ENCODE assay signal across 1 cellular context in genomic region chr7:38178004-38178694, GRCh38.
TF ChIP-seq lines count a peak whose summit lies in the region.

STARD3NL (plus strand) TSS chr7:38178245; CDS start chr7:38207505, 29,260 bp downstream.

TF ChIP-seq in K562, 482 proteins besides CTCF, POLR2A, EP300 and RAD21 (continued from another document and continues in another):
- TF ChIP-seq CEBPZ (IDR thresholded peaks at IDR 0.05; ENCODE audit: borderline replicate concordance, low read depth, low read length) (peak; percentile 20; the same call in 1 of the 2 replicates), GTF2E2 (tag; IDR thresholded peaks at IDR 0.05) (0 out of 2 replicates have a peak, but pooled peaks have one; percentile 4), MYBL2 (IDR thresholded peaks at IDR 0.05; ENCODE audit: low read depth) (peak; percentile 54), MYBL2 (CRISPR knock-in tag; IDR thresholded peaks at IDR 0.05; ENCODE audit: borderline replicate concordance) (no peak), SMARCA5 (IDR thresholded peaks at IDR 0.05) (peak; percentile 68; the same call in 1 of the 2 replicates), RAD51 (IDR thresholded peaks at IDR 0.05; ENCODE audit: borderline replicate concordance, low read depth) (0 out of 2 replicates have a peak, but pooled peaks have one; percentile 18), CEBPG (CRISPR knock-in tag; IDR thresholded peaks at IDR 0.05) (no peak), CEBPG (tag; conservative IDR thresholded peaks at IDR 0.05 in 1 of 2, IDR thresholded peaks at IDR 0.05 in 1 of 2) (no peak), CHAMP1 (IDR thresholded peaks at IDR 0.05) (no peak), FOXK2 (conservative IDR thresholded peaks at IDR 0.05 in 1 of 2, IDR thresholded peaks at IDR 0.05 in 1 of 2; ENCODE audit: low read depth in 2 of 2) (peak; percentile 14 to 55; a peak in 2 of 4 replicates), DIDO1 (tag; IDR thresholded peaks at IDR 0.05; ENCODE audit: low read depth) (no peak), MED1 (CRISPR knock-in tag; IDR thresholded peaks at IDR 0.05; ENCODE audit: borderline replicate concordance) (no peak), ZSCAN29 (IDR thresholded peaks at IDR 0.05) (0 out of 2 replicates have a peak, but pooled peaks have one; percentile 21), FOSL1 (tag; conservative IDR thresholded peaks at IDR 0.05) (0 out of 2 replicates have a peak, but pooled peaks have one; percentile 8), TSC22D4 (tag; IDR thresholded peaks at IDR 0.05) (no peak), PTTG1 (tag; IDR thresholded peaks at IDR 0.05; ENCODE audit: low read depth) (no peak), FOS (IDR thresholded peaks at IDR 0.05; ENCODE audit: extremely low read depth, insufficient read length) (peak; percentile 91), CTBP1 (IDR thresholded peaks at IDR 0.05; ENCODE audit: borderline replicate concordance) (peak; percentile 68; the same call in 1 of the 2 replicates), NRF1 (conservative IDR thresholded peaks at IDR 0.05 in 1 of 2, IDR thresholded peaks at IDR 0.05 in 1 of 2) (peak; percentile 87 to 89), ZFX (CRISPR knock-in tag; IDR thresholded peaks at IDR 0.05) (peak; percentile 81), KDM5B (IDR thresholded peaks at IDR 0.05; ENCODE audit: insufficient replicate concordance, low read depth, low read length) (peak; percentile 69), MXI1 (IDR thresholded peaks at IDR 0.05; ENCODE audit: low read depth, low read length) (no peak), ZNF408 (CRISPR knock-in tag; IDR thresholded peaks at IDR 0.05; ENCODE audit: low read depth) (no peak), CXXC5 (CRISPR knock-in tag; IDR thresholded peaks at IDR 0.05) (peak; percentile 90), NFYB (IDR thresholded peaks at IDR 0.05; ENCODE audit: extremely low read depth, insufficient read length) (peak; percentile 91)
- TF ChIP-seq, protein P1, sequence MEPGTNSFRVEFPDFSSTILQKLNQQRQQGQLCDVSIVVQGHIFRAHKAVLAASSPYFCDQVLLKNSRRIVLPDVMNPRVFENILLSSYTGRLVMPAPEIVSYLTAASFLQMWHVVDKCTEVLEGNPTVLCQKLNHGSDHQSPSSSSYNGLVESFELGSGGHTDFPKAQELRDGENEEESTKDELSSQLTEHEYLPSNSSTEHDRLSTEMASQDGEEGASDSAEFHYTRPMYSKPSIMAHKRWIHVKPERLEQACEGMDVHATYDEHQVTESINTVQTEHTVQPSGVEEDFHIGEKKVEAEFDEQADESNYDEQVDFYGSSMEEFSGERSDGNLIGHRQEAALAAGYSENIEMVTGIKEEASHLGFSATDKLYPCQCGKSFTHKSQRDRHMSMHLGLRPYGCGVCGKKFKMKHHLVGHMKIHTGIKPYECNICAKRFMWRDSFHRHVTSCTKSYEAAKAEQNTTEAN (CRISPR knock-in tag; IDR thresholded peaks at IDR 0.05), result no peak
- TF ChIP-seq, protein P2, sequence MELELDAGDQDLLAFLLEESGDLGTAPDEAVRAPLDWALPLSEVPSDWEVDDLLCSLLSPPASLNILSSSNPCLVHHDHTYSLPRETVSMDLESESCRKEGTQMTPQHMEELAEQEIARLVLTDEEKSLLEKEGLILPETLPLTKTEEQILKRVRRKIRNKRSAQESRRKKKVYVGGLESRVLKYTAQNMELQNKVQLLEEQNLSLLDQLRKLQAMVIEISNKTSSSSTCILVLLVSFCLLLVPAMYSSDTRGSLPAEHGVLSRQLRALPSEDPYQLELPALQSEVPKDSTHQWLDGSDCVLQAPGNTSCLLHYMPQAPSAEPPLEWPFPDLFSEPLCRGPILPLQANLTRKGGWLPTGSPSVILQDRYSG (tag; conservative IDR thresholded peaks at IDR 0.05; ENCODE audit: low read depth), result no peak
- TF ChIP-seq, protein P3, sequence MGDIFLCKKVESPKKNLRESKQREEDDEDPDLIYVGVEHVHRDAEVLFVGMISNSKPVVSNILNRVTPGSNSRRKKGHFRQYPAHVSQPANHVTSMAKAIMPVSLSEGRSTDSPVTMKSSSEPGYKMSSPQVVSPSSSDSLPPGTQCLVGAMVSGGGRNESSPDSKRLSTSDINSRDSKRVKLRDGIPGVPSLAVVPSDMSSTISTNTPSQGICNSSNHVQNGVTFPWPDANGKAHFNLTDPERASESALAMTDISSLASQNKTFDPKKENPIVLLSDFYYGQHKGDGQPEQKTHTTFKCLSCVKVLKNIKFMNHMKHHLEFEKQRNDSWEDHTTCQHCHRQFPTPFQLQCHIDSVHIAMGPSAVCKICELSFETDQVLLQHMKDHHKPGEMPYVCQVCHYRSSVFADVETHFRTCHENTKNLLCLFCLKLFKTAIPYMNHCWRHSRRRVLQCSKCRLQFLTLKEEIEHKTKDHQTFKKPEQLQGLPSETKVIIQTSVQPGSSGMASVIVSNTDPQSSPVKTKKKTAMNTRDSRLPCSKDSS (IDR thresholded peaks at IDR 0.05; ENCODE audit: low read depth, partially characterized antibody), result no peak
- TF ChIP-seq, protein P4, sequence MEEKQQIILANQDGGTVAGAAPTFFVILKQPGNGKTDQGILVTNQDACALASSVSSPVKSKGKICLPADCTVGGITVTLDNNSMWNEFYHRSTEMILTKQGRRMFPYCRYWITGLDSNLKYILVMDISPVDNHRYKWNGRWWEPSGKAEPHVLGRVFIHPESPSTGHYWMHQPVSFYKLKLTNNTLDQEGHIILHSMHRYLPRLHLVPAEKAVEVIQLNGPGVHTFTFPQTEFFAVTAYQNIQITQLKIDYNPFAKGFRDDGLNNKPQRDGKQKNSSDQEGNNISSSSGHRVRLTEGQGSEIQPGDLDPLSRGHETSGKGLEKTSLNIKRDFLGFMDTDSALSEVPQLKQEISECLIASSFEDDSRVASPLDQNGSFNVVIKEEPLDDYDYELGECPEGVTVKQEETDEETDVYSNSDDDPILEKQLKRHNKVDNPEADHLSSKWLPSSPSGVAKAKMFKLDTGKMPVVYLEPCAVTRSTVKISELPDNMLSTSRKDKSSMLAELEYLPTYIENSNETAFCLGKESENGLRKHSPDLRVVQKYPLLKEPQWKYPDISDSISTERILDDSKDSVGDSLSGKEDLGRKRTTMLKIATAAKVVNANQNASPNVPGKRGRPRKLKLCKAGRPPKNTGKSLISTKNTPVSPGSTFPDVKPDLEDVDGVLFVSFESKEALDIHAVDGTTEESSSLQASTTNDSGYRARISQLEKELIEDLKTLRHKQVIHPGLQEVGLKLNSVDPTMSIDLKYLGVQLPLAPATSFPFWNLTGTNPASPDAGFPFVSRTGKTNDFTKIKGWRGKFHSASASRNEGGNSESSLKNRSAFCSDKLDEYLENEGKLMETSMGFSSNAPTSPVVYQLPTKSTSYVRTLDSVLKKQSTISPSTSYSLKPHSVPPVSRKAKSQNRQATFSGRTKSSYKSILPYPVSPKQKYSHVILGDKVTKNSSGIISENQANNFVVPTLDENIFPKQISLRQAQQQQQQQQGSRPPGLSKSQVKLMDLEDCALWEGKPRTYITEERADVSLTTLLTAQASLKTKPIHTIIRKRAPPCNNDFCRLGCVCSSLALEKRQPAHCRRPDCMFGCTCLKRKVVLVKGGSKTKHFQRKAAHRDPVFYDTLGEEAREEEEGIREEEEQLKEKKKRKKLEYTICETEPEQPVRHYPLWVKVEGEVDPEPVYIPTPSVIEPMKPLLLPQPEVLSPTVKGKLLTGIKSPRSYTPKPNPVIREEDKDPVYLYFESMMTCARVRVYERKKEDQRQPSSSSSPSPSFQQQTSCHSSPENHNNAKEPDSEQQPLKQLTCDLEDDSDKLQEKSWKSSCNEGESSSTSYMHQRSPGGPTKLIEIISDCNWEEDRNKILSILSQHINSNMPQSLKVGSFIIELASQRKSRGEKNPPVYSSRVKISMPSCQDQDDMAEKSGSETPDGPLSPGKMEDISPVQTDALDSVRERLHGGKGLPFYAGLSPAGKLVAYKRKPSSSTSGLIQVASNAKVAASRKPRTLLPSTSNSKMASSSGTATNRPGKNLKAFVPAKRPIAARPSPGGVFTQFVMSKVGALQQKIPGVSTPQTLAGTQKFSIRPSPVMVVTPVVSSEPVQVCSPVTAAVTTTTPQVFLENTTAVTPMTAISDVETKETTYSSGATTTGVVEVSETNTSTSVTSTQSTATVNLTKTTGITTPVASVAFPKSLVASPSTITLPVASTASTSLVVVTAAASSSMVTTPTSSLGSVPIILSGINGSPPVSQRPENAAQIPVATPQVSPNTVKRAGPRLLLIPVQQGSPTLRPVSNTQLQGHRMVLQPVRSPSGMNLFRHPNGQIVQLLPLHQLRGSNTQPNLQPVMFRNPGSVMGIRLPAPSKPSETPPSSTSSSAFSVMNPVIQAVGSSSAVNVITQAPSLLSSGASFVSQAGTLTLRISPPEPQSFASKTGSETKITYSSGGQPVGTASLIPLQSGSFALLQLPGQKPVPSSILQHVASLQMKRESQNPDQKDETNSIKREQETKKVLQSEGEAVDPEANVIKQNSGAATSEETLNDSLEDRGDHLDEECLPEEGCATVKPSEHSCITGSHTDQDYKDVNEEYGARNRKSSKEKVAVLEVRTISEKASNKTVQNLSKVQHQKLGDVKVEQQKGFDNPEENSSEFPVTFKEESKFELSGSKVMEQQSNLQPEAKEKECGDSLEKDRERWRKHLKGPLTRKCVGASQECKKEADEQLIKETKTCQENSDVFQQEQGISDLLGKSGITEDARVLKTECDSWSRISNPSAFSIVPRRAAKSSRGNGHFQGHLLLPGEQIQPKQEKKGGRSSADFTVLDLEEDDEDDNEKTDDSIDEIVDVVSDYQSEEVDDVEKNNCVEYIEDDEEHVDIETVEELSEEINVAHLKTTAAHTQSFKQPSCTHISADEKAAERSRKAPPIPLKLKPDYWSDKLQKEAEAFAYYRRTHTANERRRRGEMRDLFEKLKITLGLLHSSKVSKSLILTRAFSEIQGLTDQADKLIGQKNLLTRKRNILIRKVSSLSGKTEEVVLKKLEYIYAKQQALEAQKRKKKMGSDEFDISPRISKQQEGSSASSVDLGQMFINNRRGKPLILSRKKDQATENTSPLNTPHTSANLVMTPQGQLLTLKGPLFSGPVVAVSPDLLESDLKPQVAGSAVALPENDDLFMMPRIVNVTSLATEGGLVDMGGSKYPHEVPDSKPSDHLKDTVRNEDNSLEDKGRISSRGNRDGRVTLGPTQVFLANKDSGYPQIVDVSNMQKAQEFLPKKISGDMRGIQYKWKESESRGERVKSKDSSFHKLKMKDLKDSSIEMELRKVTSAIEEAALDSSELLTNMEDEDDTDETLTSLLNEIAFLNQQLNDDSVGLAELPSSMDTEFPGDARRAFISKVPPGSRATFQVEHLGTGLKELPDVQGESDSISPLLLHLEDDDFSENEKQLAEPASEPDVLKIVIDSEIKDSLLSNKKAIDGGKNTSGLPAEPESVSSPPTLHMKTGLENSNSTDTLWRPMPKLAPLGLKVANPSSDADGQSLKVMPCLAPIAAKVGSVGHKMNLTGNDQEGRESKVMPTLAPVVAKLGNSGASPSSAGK (IDR thresholded peaks at IDR 0.05), result peak; percentile 94
- TF ChIP-seq, protein P5, sequence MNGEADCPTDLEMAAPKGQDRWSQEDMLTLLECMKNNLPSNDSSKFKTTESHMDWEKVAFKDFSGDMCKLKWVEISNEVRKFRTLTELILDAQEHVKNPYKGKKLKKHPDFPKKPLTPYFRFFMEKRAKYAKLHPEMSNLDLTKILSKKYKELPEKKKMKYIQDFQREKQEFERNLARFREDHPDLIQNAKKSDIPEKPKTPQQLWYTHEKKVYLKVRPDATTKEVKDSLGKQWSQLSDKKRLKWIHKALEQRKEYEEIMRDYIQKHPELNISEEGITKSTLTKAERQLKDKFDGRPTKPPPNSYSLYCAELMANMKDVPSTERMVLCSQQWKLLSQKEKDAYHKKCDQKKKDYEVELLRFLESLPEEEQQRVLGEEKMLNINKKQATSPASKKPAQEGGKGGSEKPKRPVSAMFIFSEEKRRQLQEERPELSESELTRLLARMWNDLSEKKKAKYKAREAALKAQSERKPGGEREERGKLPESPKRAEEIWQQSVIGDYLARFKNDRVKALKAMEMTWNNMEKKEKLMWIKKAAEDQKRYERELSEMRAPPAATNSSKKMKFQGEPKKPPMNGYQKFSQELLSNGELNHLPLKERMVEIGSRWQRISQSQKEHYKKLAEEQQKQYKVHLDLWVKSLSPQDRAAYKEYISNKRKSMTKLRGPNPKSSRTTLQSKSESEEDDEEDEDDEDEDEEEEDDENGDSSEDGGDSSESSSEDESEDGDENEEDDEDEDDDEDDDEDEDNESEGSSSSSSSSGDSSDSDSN (IDR thresholded peaks at IDR 0.05; ENCODE audit: borderline replicate concordance in 1 of 2, low read depth in 2 of 2, low read length in 2 of 2), result no peak
